ENCODE assay signal across 1 cellular context in the genomic region with DNA sequence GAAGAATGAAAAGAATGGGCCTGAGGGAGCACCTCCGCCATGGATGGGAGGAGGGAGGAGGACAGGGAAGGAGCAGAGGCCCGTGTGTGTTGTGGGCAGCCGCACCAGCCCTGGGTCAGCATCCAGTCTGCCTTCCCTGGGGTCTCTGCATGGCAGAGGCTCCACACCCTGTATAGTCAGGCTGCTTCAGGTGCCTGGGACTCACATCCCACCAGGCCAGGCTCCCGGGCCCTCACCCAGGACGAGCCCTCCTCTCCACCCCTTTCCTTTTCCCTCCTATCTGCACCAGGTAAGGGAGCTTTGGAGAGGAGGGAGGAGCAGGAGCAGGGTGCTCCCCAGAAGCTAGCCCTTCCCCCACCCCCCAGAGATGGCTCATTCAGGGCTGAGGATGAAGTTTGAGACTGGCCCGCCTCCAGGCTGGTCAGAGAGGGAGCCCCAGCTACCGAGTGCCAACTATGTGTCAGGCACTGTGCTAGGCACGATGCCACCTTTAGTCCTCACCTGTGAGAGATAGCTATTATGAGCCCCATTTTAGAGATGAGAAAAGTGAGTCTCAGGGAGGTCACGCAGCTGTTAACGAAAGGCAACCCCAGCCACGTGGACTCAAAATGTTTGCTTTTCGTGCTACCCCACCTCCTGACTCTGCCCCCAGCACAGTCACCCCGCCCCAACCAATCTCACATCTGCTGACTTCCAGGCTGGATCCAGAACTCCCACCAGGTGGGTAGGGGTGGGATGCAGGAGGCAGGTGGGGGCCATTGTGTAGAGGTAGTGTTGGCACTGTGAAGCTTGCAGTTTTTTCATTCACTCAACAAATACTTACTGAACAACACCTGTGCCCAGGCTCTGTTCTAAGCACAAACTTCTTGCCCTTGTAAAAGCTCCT.
A peak's percentile ranks its signal among the peaks of the same experiment; 100 is the strongest.
TF ChIP-seq lines count a peak whose summit lies in the region.

No MANE protein-coding gene starts in this region.

TF ChIP-seq in H1, 55 proteins besides CTCF, POLR2A, EP300 and RAD21:
- TF ChIP-seq, protein P1, sequence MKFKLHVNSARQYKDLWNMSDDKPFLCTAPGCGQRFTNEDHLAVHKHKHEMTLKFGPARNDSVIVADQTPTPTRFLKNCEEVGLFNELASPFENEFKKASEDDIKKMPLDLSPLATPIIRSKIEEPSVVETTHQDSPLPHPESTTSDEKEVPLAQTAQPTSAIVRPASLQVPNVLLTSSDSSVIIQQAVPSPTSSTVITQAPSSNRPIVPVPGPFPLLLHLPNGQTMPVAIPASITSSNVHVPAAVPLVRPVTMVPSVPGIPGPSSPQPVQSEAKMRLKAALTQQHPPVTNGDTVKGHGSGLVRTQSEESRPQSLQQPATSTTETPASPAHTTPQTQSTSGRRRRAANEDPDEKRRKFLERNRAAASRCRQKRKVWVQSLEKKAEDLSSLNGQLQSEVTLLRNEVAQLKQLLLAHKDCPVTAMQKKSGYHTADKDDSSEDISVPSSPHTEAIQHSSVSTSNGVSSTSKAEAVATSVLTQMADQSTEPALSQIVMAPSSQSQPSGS (IDR thresholded peaks at IDR 0.05; ENCODE audit: low read length) = no peak
- TF ChIP-seq KDM1A (IDR thresholded peaks at IDR 0.05; ENCODE audit: borderline replicate concordance, low read length) = 0 out of 2 replicates have a peak, but pooled peaks have one; percentile 32
- TF ChIP-seq, protein P2, sequence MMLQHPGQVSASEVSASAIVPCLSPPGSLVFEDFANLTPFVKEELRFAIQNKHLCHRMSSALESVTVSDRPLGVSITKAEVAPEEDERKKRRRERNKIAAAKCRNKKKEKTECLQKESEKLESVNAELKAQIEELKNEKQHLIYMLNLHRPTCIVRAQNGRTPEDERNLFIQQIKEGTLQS (IDR thresholded peaks at IDR 0.05; ENCODE audit: insufficient read depth, low read depth, low read length) = no peak
